29 cellular contexts compared by ENCODE assay signal in genomic region chr6:42761287-42762067, GRCh38. TPM values are rescaled to one million over a fixed set of nuclear protein-coding genes. Genes with fewer than 3 reads are reported as not detected.
"Had no signal": no experiment of that assay in that cellular context is flagged by ENCODE, and none has a peak within 500 bp of the region (broad histone marks: within the 10 kb centered on the region; RNA-seq: fewer than 3 reads in every experiment).

No MANE protein-coding gene starts in this region.

- H3K27me3 ChIP-seq: ascending aorta, body of pancreas, MG63, Peyer's patch, SJSA1 had no signal

- ATAC-seq: activated CD8-positive, alpha-beta T cell treated with anti-CD3 and anti-CD28 coated beads, Interleukin-2, amount 10 ng/mL, durations not matched to agents 7 days and 5 days; body of pancreas; SK-N-SH treated with all-trans-retinoic acid at 6 μM for 48 hours; WTC11 had no signal

- H3K4me1 ChIP-seq: ascending aorta, body of pancreas had no signal

- H3K9me3 ChIP-seq: ascending aorta, body of pancreas, MG63, Peyer's patch, SJSA1 had no signal

- H3K36me3 ChIP-seq: MG63, Peyer's patch, SJSA1 had no signal

- DNase-seq: activated CD4-positive, alpha-beta T cell treated with anti-CD3 and anti-CD28 coated beads for 48 hours; activated CD4-positive, alpha-beta T cell treated with anti-CD3 and anti-CD28 coated beads, Interleukin-2, amount 50 U/mL, for 4 hours; activated CD4-positive, CD25-positive, alpha-beta regulatory T cell treated with anti-CD3 and anti-CD28 coated beads, Interleukin-2, amount 50 U/mL, for 72 hours; activated CD8-positive, alpha-beta memory T cell treated with anti-CD3 and anti-CD28 coated beads, Interleukin-2, amount 50 U/mL, for 48 hours; activated CD8-positive, alpha-beta T cell treated with anti-CD3 and anti-CD28 coated beads, Interleukin-2, amount 10 ng/mL, durations not matched to agents 7 days and 5 days; activated effector memory CD4-positive, alpha-beta T cell treated with Interleukin-2 at 50 U/mL for 16 hours; activated naive CD4-positive, alpha-beta T cell; activated T-cell treated with anti-CD3 and anti-CD28 coated beads, Interleukin-2, amount 50 U/mL, for 1 hour; amniotic stem cell; body of pancreas; MG63; MV-4-11; NCI-H1092 treated with DMSO at 0.1 percent for 48 hours; NCI-H1436; NCI-H1694 treated with DMSO at 0.1 percent for 48 hours; NCI-H2081; NCI-H510A treated with DMSO at 0.1 percent for 48 hours; NK-92 treated with Interleukin-12 subunit alpha and Interleukin-12 subunit beta, amount 100 ng/mL, for 24 hours; Peyer's patch; Right ventricle myocardium superior; SW 1271 had no signal

- FAIRE-seq: bronchial epithelial cell had no signal

- H3K27ac ChIP-seq: ascending aorta, body of pancreas, Peyer's patch, RWPE1, SJSA1 had no signal

- H3K4me3 ChIP-seq: ascending aorta, body of pancreas, MG63, Peyer's patch, SJSA1 had no signal

RNA-seq across cellular contexts. Expression of gene PRPH2, which starts 39.1 kb away (rescaled TPM):
- total RNA-seq: activated CD8-positive, alpha-beta T cell treated with anti-CD3 and anti-CD28 coated beads, Interleukin-2, amount 10 ng/mL, durations not matched to agents 7 days and 5 days; activated T-helper 1 cell treated with anti-CD3 and anti-CD28 coated beads, Interleukin-12 subunit alpha, Interleukin-12 subunit beta, Interleukin-2, Interleukin-4 antibody, amounts not matched to agents 30 ng/mL and 10 ng/mL and 1 ng/mL, durations not matched to agents 14 hours and 24 hours and 36 hours; bronchial epithelial cell; SJSA1; T-helper 1 cell treated with Interleukin-12 subunit alpha and Interleukin-12 subunit beta and Interleukin-4 antibody, amounts not matched to agents 30 ng/mL and 1 ng/mL, for 36 hours had no signal
